Comparison of ENCODE assay signal across 8 cellular contexts in the genomic region with DNA sequence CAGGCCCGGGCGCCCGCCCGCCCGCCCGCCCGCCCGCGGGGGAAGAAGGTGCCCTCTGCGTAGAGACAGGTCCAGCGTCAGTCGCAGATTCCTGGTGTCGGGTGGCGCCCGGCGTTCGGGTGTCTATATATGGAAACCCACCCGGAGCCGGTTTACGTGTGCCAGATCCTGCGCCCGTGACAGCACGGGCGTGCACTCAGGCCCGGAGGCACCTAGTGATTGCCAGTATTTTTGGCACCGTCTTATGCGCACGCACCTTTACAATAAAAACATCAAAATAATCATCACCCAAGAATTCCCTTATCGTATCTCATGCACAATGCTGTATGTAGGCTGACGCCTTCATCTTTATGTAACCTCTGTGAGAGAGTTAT. TPM values are rescaled to one million over a fixed set of nuclear protein-coding genes. Genes with fewer than 3 reads are reported as not detected.
A peak's percentile ranks its signal among the peaks of the same experiment; 100 is the strongest.
DNase-seq lines count a peak whose midpoint lies in the region; ATAC-seq and TF ChIP-seq lines count a peak whose summit lies in the region.

No MANE protein-coding gene starts in this region.

- TF ChIP-seq POLR2A in lower leg skin (IDR thresholded peaks at IDR 0.05): no peak

- peak; percentile 43 for DNase-seq in stimulated activated CD4-positive, alpha-beta T cell treated with anti-CD3 and anti-CD28 coated beads, Interleukin-15, amount 100 ng/mL, for 24 hours
- no peak for DNase-seq in stimulated activated CD4-positive, alpha-beta T cell treated with anti-CD3 and anti-CD28 coated beads, Interleukin-12 subunit alpha, Interleukin-12 subunit beta, amount 100 ng/mL, for 4 hours
- DNase-seq in SW480 (ENCODE audit: low spot score): peak; percentile 43
- peak; percentile 34 for DNase-seq in dedifferentiated amniotic fluid mesenchymal stem cell (ENCODE audit: extremely low spot score)
- DNase-seq in lower leg skin (ENCODE audit: low spot score in 2 of 2): peak in 1 of 2 donors; percentile 90
- DNase-seq in effector CD8-positive, alpha-beta T cell (lab: John Stamatoyannopoulos, UW): no peak

- peak overlapping the region; percentile 93 to 96 for H3K9ac ChIP-seq in stomach smooth muscle (ENCODE audit: low read length in 2 of 2)

- H3K4me3 ChIP-seq in lower leg skin (ENCODE audit: low read depth, poor library complexity, severe bottlenecking): peak overlapping the region; percentile 52
- peak overlapping the region; percentile 76 to 96 for H3K4me3 ChIP-seq in stomach smooth muscle (ENCODE audit: low read length in 2 of 2)

- intact Hi-C loops in lower leg skin (cut with DNase I; ENCODE audit: low total_unique reads): no loop called here

- no peaks in the 10 kb centered on the region for H3K27me3 ChIP-seq in stomach smooth muscle (ENCODE audit: control insufficient read depth in 1 of 2, insufficient read depth in 2 of 2, low read length in 2 of 2)

- no peaks in the 10 kb centered on the region for H3K9me3 ChIP-seq in stomach smooth muscle (ENCODE audit: control insufficient read depth in 2 of 2, low read length in 2 of 2)

- peaks cover 33% of the 10 kb centered on the region for H3K4me1 ChIP-seq in stomach smooth muscle (ENCODE audit: control insufficient read depth, insufficient read depth, low read length)

- WGBS in lower leg skin, 2 donors: 0 to 2% methylated on average over 14 to 15 of the region's 30 CpGs

- ATAC-seq in HG03097 (IDR thresholded peaks at IDR 0.05; ENCODE audit: low FRiP score, unreplicated experiment): peak; percentile 19

- H3K27ac ChIP-seq in stomach smooth muscle (ENCODE audit: low read length): peak overlapping the region; percentile 84

- TF ChIP-seq CTCF in lower leg skin (IDR thresholded peaks at IDR 0.05): no peak

- H3K36me3 ChIP-seq in stomach smooth muscle (ENCODE audit: control insufficient read depth in 2 of 2, insufficient read depth in 2 of 2, low read length in 2 of 2): peaks cover 4 to 21% of the 10 kb centered on the region in 2 donors

RNA-seq across cellular contexts. Expression of a gene that starts 0.5 kb away (rescaled TPM):
- 10 to 100 TPM; 10.1 to 25.6 (median 17.9) TPM for total RNA-seq in lower leg skin

Comparison
In these comparisons a context has a peak if more than half of its experiments do, and no peak if none do; other contexts are left out.
1. DNase-seq: peak in stimulated activated CD4-positive, alpha-beta T cell treated with anti-CD3 and anti-CD28 coated beads, Interleukin-15, amount 100 ng/mL, for 24 hours (single experiment), SW480 (single experiment) and dedifferentiated amniotic fluid mesenchymal stem cell (single experiment); none in stimulated activated CD4-positive, alpha-beta T cell treated with anti-CD3 and anti-CD28 coated beads, Interleukin-12 subunit alpha, Interleukin-12 subunit beta, amount 100 ng/mL, for 4 hours (single experiment) and effector CD8-positive, alpha-beta T cell (single experiment).